10 cellular contexts compared by ENCODE assay signal in genomic region chr15:43974852-43975251, GRCh38.
A peak's percentile ranks its signal among the peaks of the same experiment; 100 is the strongest.
DNase-seq lines count a peak whose midpoint lies in the region; ATAC-seq and TF ChIP-seq lines count a peak whose summit lies in the region.
"Had no signal": no experiment of that assay in that cellular context is flagged by ENCODE, and none has a peak within 500 bp of the region (broad histone marks: within the 10 kb centered on the region; RNA-seq: fewer than 3 reads in every experiment).

No MANE protein-coding gene starts in this region.

- H3K27ac ChIP-seq in Panc1 (ENCODE audit: low read length), result no peak overlapping the region
- H3K27ac ChIP-seq: SK-N-MC had no signal

- no peaks in the 10 kb centered on the region for H3K27me3 ChIP-seq in Panc1 (ENCODE audit: control insufficient read depth, insufficient read depth, low read length)

- peak; percentile 78 for ATAC-seq in Right ventricle myocardium superior (ENCODE audit: poor library complexity)
- ATAC-seq in HG03139 (IDR thresholded peaks at IDR 0.05; ENCODE audit: unreplicated experiment), result peak; percentile 50
- peak; percentile 34; the same call in 1 of the 2 replicates for ATAC-seq in Panc1
- no peak for ATAC-seq in omental fat pad (ENCODE audit: low FRiP score)

- CTCF ChIA-PET in Panc1 (lab: Charles Lee), result no interaction called here

- no peak overlapping the region for H3K4me3 ChIP-seq in Panc1 (ENCODE audit: low read depth in 2 of 2, low read length in 2 of 2)
- H3K4me3 ChIP-seq: SK-N-MC had no signal

- DNase-seq in Right ventricle myocardium superior (no peak), cardiac septum (ENCODE audit: low spot score) (no peak), Panc1 (ENCODE audit: low read depth, low spot score) (no peak), renal cortical epithelial cell (ENCODE audit: low read depth) (peak; percentile 97), KBM-7 (no peak), DMS153 treated with DMSO at 0.1 percent for 48 hours (lab: John Stamatoyannopoulos, UW; ENCODE audit: unreplicated experiment) (no peak), omental fat pad (ENCODE audit: low spot score) (no peak)
- DNase-seq: mesenchymal stem cell had no signal

- BruUV-seq in Panc1 (replicated peaks; lab: Mats Ljungman, UMichigan), result no TSS peak

- intact Hi-C loops in Right ventricle myocardium superior (cut with DNase I), result no loop called here
- intact Hi-C loops in cardiac septum (cut with DNase I), result loop anchor here (5.0 kb wide), 1 partner anchor 63 kb away; no protein-coding TSS in a partner anchor
- intact Hi-C loops in Panc1 (cut with micrococcal nuclease; ENCODE audit: unreplicated experiment), result no loop called here

- TF ChIP-seq CTCF in Panc1 (IDR thresholded peaks at IDR 0.05) (no peak), omental fat pad (IDR thresholded peaks at IDR 0.05) (no peak)

- in situ Hi-C loops in Panc1 (cut with HindIII; ENCODE audit: low pct_unique_long_range_greater_than_20kb, low sequenced_read_pairs) (no loop called here), KBM-7 (cut with MboI; ENCODE audit: low pct_unique_long_range_greater_than_20kb, low sequenced_read_pairs) (no loop called here)

- POLR2A ChIA-PET in Panc1 (lab: Charles Lee), result no interaction called here

- H3K36me3 ChIP-seq in Panc1 (ENCODE audit: control insufficient read depth, insufficient read depth, low read length), result no peaks in the 10 kb centered on the region

- no peaks in the 10 kb centered on the region for H3K4me1 ChIP-seq in Panc1 (ENCODE audit: control insufficient read depth, insufficient read depth, low read length)

- peaks cover 7% of the 10 kb centered on the region; the same call in 1 of the 2 replicates for H3K9me3 ChIP-seq in Panc1 (ENCODE audit: control insufficient read depth, insufficient read depth, low read depth, low read length)
